In the genomic region with DNA sequence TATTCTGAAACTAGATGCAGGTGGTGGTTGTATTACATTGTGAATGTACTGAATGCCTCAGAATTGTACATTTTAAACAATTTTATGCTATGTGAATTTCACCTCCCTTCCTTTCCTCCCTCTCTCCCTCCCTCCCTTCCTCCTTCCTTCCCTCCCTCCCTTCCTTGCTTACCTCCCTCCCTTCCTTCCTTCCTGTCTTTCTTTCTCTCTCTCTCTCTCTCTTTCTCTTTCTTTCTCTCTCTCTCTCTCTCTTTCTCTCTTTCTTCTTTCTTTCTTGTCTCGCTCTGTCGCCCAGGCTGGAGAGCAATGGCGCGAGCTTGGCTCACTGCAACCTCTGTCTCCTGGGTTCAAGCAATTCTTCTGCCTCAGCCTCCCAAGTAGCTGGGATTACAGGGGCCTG, we compare ENCODE assay signal across 22 cellular contexts. TPM values are rescaled to one million over a fixed set of nuclear protein-coding genes. Genes with fewer than 3 reads are reported as not detected.
DNase-seq lines count a peak whose midpoint lies in the region; ATAC-seq and TF ChIP-seq lines count a peak whose summit lies in the region.
"Had no signal": no experiment of that assay in that cellular context is flagged by ENCODE, and none has a peak within 500 bp of the region (broad histone marks: within the 10 kb centered on the region; RNA-seq: fewer than 3 reads in every experiment).

No MANE protein-coding gene starts in this region.

- ATAC-seq in GM21717 (IDR thresholded peaks at IDR 0.05; ENCODE audit: unreplicated experiment), result no peak
- ATAC-seq: left cardiac atrium; Panc1; right cardiac atrium; stimulated activated naive CD8-positive, alpha-beta T cell treated with anti-CD3 and anti-CD28 coated beads, Interleukin-15, amount 100 ng/mL, for 72 hours had no signal

- no peak overlapping the region for H3K4me3 Mint-ChIP-seq in T-helper 1 cell treated with Interleukin-12 subunit alpha and Interleukin-12 subunit beta and Interleukin-4 antibody, amounts not matched to agents 30 μg/mL and 1 μg/mL, for 36 hours
- H3K4me3 Mint-ChIP-seq in activated naive CD4-positive, alpha-beta T cell treated with anti-CD3 and anti-CD28 coated beads, Interleukin-2, amount 50 U/mL, for 24 hours, result no peak overlapping the region
- no peak overlapping the region for H3K4me3 Mint-ChIP-seq in activated T-helper 1 cell treated with anti-CD3 and anti-CD28 coated beads, Interleukin-12 subunit alpha, Interleukin-12 subunit beta, Interleukin-2, Interleukin-4 antibody, amounts not matched to agents 30 ng/mL and 10 ng/mL and 1 ng/mL, durations not matched to agents 14 hours and 24 hours and 36 hours
- H3K4me3 Mint-ChIP-seq in nephron progenitor cell, result no peak overlapping the region
- H3K4me3 Mint-ChIP-seq: activated B cell treated with CpG ODN at 0.5 μM for 24 hours; immature natural killer cell; stimulated activated naive CD8-positive, alpha-beta T cell treated with anti-CD3 and anti-CD28 coated beads, Interleukin-15, amount 100 ng/mL, for 72 hours had no signal

- intact Hi-C loops in activated T-helper 1 cell treated with anti-CD3 and anti-CD28 coated beads, Interleukin-12 subunit alpha, Interleukin-12 subunit beta, Interleukin-2, Interleukin-4 antibody, amounts not matched to agents 30 ng/mL and 10 ng/mL and 1 ng/mL, durations not matched to agents 14 hours and 24 hours and 36 hours (cut with micrococcal nuclease), result no loop called here

- no peak for TF ChIP-seq CTCF in nephron progenitor cell (IDR thresholded peaks at IDR 0.05)

- no peaks in the 10 kb centered on the region for H3K9me3 Mint-ChIP-seq in T-helper 1 cell treated with Interleukin-12 subunit alpha and Interleukin-12 subunit beta and Interleukin-4 antibody, amounts not matched to agents 30 μg/mL and 1 μg/mL, for 36 hours
- no peaks in the 10 kb centered on the region for H3K9me3 Mint-ChIP-seq in activated naive CD4-positive, alpha-beta T cell treated with anti-CD3 and anti-CD28 coated beads, Interleukin-2, amount 50 U/mL, for 24 hours
- H3K9me3 Mint-ChIP-seq in activated T-helper 1 cell treated with anti-CD3 and anti-CD28 coated beads, Interleukin-12 subunit alpha, Interleukin-12 subunit beta, Interleukin-2, Interleukin-4 antibody, amounts not matched to agents 30 ng/mL and 10 ng/mL and 1 ng/mL, durations not matched to agents 14 hours and 24 hours and 36 hours, result no peaks in the 10 kb centered on the region
- H3K9me3 Mint-ChIP-seq in nephron progenitor cell, result no peaks in the 10 kb centered on the region
- H3K9me3 Mint-ChIP-seq: activated B cell treated with CpG ODN at 0.5 μM for 24 hours; immature natural killer cell; stimulated activated naive CD8-positive, alpha-beta T cell treated with anti-CD3 and anti-CD28 coated beads, Interleukin-15, amount 100 ng/mL, for 72 hours had no signal

- peaks cover 22% of the 10 kb centered on the region for H3K4me1 Mint-ChIP-seq in T-helper 1 cell treated with Interleukin-12 subunit alpha and Interleukin-12 subunit beta and Interleukin-4 antibody, amounts not matched to agents 30 μg/mL and 1 μg/mL, for 36 hours (ENCODE audit: low read depth)
- H3K4me1 Mint-ChIP-seq in activated naive CD4-positive, alpha-beta T cell treated with anti-CD3 and anti-CD28 coated beads, Interleukin-2, amount 50 U/mL, for 24 hours, result peaks cover 26% of the 10 kb centered on the region
- peaks cover 25% of the 10 kb centered on the region for H3K4me1 Mint-ChIP-seq in activated T-helper 1 cell treated with anti-CD3 and anti-CD28 coated beads, Interleukin-12 subunit alpha, Interleukin-12 subunit beta, Interleukin-2, Interleukin-4 antibody, amounts not matched to agents 30 ng/mL and 10 ng/mL and 1 ng/mL, durations not matched to agents 14 hours and 24 hours and 36 hours (ENCODE audit: low read depth)
- peaks cover 11% of the 10 kb centered on the region for H3K4me1 Mint-ChIP-seq in nephron progenitor cell

- peak overlapping the region; percentile 58 for H3K27ac Mint-ChIP-seq in T-helper 1 cell treated with Interleukin-12 subunit alpha and Interleukin-12 subunit beta and Interleukin-4 antibody, amounts not matched to agents 30 μg/mL and 1 μg/mL, for 36 hours
- peak overlapping the region; percentile 85 for H3K27ac Mint-ChIP-seq in activated naive CD4-positive, alpha-beta T cell treated with anti-CD3 and anti-CD28 coated beads, Interleukin-2, amount 50 U/mL, for 24 hours
- H3K27ac Mint-ChIP-seq in activated T-helper 1 cell treated with anti-CD3 and anti-CD28 coated beads, Interleukin-12 subunit alpha, Interleukin-12 subunit beta, Interleukin-2, Interleukin-4 antibody, amounts not matched to agents 30 ng/mL and 10 ng/mL and 1 ng/mL, durations not matched to agents 14 hours and 24 hours and 36 hours, result peak overlapping the region; percentile 9
- peak overlapping the region; percentile 87 for H3K27ac Mint-ChIP-seq in nephron progenitor cell
- H3K27ac Mint-ChIP-seq: activated B cell treated with CpG ODN at 0.5 μM for 24 hours had no signal

- no peaks in the 10 kb centered on the region for H3K36me3 Mint-ChIP-seq in T-helper 1 cell treated with Interleukin-12 subunit alpha and Interleukin-12 subunit beta and Interleukin-4 antibody, amounts not matched to agents 30 μg/mL and 1 μg/mL, for 36 hours (ENCODE audit: low read depth)
- no peaks in the 10 kb centered on the region for H3K36me3 Mint-ChIP-seq in activated naive CD4-positive, alpha-beta T cell treated with anti-CD3 and anti-CD28 coated beads, Interleukin-2, amount 50 U/mL, for 24 hours
- H3K36me3 Mint-ChIP-seq in activated T-helper 1 cell treated with anti-CD3 and anti-CD28 coated beads, Interleukin-12 subunit alpha, Interleukin-12 subunit beta, Interleukin-2, Interleukin-4 antibody, amounts not matched to agents 30 ng/mL and 10 ng/mL and 1 ng/mL, durations not matched to agents 14 hours and 24 hours and 36 hours (ENCODE audit: low read depth), result no peaks in the 10 kb centered on the region
- no peaks in the 10 kb centered on the region for H3K36me3 Mint-ChIP-seq in nephron progenitor cell (ENCODE audit: low read depth)
- H3K36me3 Mint-ChIP-seq: immature natural killer cell had no signal

- H3K27me3 Mint-ChIP-seq in T-helper 1 cell treated with Interleukin-12 subunit alpha and Interleukin-12 subunit beta and Interleukin-4 antibody, amounts not matched to agents 30 μg/mL and 1 μg/mL, for 36 hours (ENCODE audit: low read depth), result no peaks in the 10 kb centered on the region
- H3K27me3 Mint-ChIP-seq in activated naive CD4-positive, alpha-beta T cell treated with anti-CD3 and anti-CD28 coated beads, Interleukin-2, amount 50 U/mL, for 24 hours, result no peaks in the 10 kb centered on the region
- no peaks in the 10 kb centered on the region for H3K27me3 Mint-ChIP-seq in activated T-helper 1 cell treated with anti-CD3 and anti-CD28 coated beads, Interleukin-12 subunit alpha, Interleukin-12 subunit beta, Interleukin-2, Interleukin-4 antibody, amounts not matched to agents 30 ng/mL and 10 ng/mL and 1 ng/mL, durations not matched to agents 14 hours and 24 hours and 36 hours (ENCODE audit: insufficient read depth)
- H3K27me3 Mint-ChIP-seq in nephron progenitor cell (ENCODE audit: low read depth, poor library complexity), result peaks cover 3% of the 10 kb centered on the region
- H3K27me3 Mint-ChIP-seq: activated B cell treated with CpG ODN at 0.5 μM for 24 hours; stimulated activated naive CD8-positive, alpha-beta T cell treated with anti-CD3 and anti-CD28 coated beads, Interleukin-15, amount 100 ng/mL, for 72 hours had no signal

- DNase-seq in T-helper 1 cell (no peak), nephron progenitor cell (no peak), NCI-H82 treated with DMSO at 0.1 percent for 48 hours (lab: John Stamatoyannopoulos, UW; ENCODE audit: unreplicated experiment) (no peak)
- no peak for DNase-seq in activated naive CD4-positive, alpha-beta T cell treated with Interleukin-2 at 50 U/mL for 16 hours
- no peak for DNase-seq in activated T-helper 1 cell treated with anti-CD3 and anti-CD28 coated beads, Interleukin-12 subunit alpha, Interleukin-12 subunit beta, Interleukin-2, Interleukin-4 antibody, amounts not matched to agents 30 ng/mL and 10 ng/mL and 1 ng/mL, durations not matched to agents 14 hours and 24 hours and 36 hours (ENCODE audit: low spot score)
- DNase-seq: activated B cell treated with CpG ODN at 0.5 μM for 24 hours; caudate nucleus; cortex of kidney; erythroblast; immature natural killer cell; left cardiac atrium; NCI-H1417; NCI-H2029 treated with DMSO at 0.1 percent for 48 hours; NCI-H524 treated with DMSO at 0.1 percent for 48 hours; posterior cingulate gyrus; SHP77 treated with DMSO at 0.1 percent for 48 hours; stimulated activated naive CD8-positive, alpha-beta T cell treated with anti-CD3 and anti-CD28 coated beads, Interleukin-15, amount 100 ng/mL, for 72 hours had no signal

RNA-seq across cellular contexts. Expression of a gene that starts 37.2 kb away (rescaled TPM):
- total RNA-seq in activated T-helper 1 cell treated with anti-CD3 and anti-CD28 coated beads, Interleukin-12 subunit alpha, Interleukin-12 subunit beta, Interleukin-2, Interleukin-4 antibody, amounts not matched to agents 30 ng/mL and 10 ng/mL and 1 ng/mL, durations not matched to agents 14 hours and 24 hours and 36 hours, result 173 and 175 TPM in 2 replicates

RNA-seq across cellular contexts. Expression of a gene that starts 37.2 kb away (rescaled TPM):
- total RNA-seq in activated T-helper 1 cell treated with anti-CD3 and anti-CD28 coated beads, Interleukin-12 subunit alpha, Interleukin-12 subunit beta, Interleukin-2, Interleukin-4 antibody, amounts not matched to agents 30 ng/mL and 10 ng/mL and 1 ng/mL, durations not matched to agents 14 hours and 24 hours and 36 hours, result 73.8 and 78.1 TPM in 2 replicates

Comparison
In these comparisons a context has a peak if more than half of its experiments do, and no peak if none do; other contexts are left out.
1. H3K27ac Mint-ChIP-seq: peak in every context shown above with its lines; median percentile 87 in nephron progenitor cell; 85 in activated naive CD4-positive, alpha-beta T cell treated with anti-CD3 and anti-CD28 coated beads, Interleukin-2, amount 50 U/mL, for 24 hours; 58 in T-helper 1 cell treated with Interleukin-12 subunit alpha and Interleukin-12 subunit beta and Interleukin-4 antibody, amounts not matched to agents 30 μg/mL and 1 μg/mL, for 36 hours; 9 in activated T-helper 1 cell treated with anti-CD3 and anti-CD28 coated beads, Interleukin-12 subunit alpha, Interleukin-12 subunit beta, Interleukin-2, Interleukin-4 antibody, amounts not matched to agents 30 ng/mL and 10 ng/mL and 1 ng/mL, durations not matched to agents 14 hours and 24 hours and 36 hours.